ENCODE assay signal across 15 cellular contexts in the genomic region with DNA sequence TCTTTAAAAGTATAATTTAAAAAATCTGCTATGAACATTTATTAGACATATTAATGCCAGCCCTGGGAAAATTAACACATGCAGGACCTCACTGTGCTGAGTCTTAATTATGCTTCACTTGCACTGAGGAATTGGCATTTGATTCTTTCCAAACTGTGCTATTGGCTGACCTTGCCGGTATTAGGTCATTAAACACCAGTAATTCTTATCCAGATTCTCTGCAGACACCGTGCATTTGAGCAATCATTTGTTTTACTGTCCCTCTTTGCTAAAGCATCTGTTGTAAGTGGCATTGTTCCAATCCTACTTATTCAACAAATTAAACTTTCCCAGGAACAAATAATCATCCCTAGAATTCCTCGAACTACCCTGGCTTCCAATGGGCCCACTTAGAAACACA.
DNase-seq lines count a peak whose midpoint lies in the region; FAIRE-seq and TF ChIP-seq lines count a peak whose summit lies in the region.
"Had no signal": no experiment of that assay in that cellular context is flagged by ENCODE, and none has a peak within 500 bp of the region (broad histone marks: within the 10 kb centered on the region; RNA-seq: fewer than 3 reads in every experiment).

No MANE protein-coding gene starts in this region.

- H3K4me3 Mint-ChIP-seq in nephron = no peak overlapping the region
- H3K4me3 Mint-ChIP-seq: activated CD4-positive, alpha-beta T cell treated with anti-CD3 and anti-CD28 coated beads, Interleukin-2, amount 10 ng/mL, durations not matched to agents 7 days and 5 days; activated T-cell treated with anti-CD3 and anti-CD28 coated beads, Interleukin-2, amount 50 U/mL, for 4 hours had no signal

- no peak for TF ChIP-seq POLR2A in erythroblast (IDR thresholded peaks at IDR 0.05; ENCODE audit: low read length)

- H3K27me3 ChIP-seq in A673 (replicated peaks; ENCODE audit: insufficient read depth, low read depth, low read length, poor library complexity) = no peaks in the 10 kb centered on the region
- H3K27me3 ChIP-seq: neutrophil had no signal

- H3K36me3 ChIP-seq in A673 (ENCODE audit: insufficient read depth, low read length, poor library complexity, severe bottlenecking) = no peaks in the 10 kb centered on the region
- H3K36me3 ChIP-seq: neutrophil had no signal

- H3K27me3 Mint-ChIP-seq in nephron (ENCODE audit: low read depth) = peaks cover 5% of the 10 kb centered on the region
- H3K27me3 Mint-ChIP-seq: activated CD4-positive, alpha-beta T cell treated with anti-CD3 and anti-CD28 coated beads, Interleukin-2, amount 10 ng/mL, durations not matched to agents 7 days and 5 days had no signal

- BruUV-seq in A673 (replicated peaks; lab: Mats Ljungman, UMichigan) = no TSS peak

- H3K4me1 Mint-ChIP-seq in nephron = peaks cover 27% of the 10 kb centered on the region
- H3K4me1 Mint-ChIP-seq: activated CD4-positive, alpha-beta T cell treated with anti-CD3 and anti-CD28 coated beads, Interleukin-2, amount 10 ng/mL, durations not matched to agents 7 days and 5 days had no signal

- POLR2A ChIA-PET in A673 (lab: Charles Lee; ENCODE audit: low non-redundant PET) = no interaction called here

- H3K27ac Mint-ChIP-seq in nephron = peak overlapping the region in 2 of 3 experiments; percentile 66 to 67
- H3K27ac Mint-ChIP-seq: activated CD4-positive, alpha-beta T cell treated with anti-CD3 and anti-CD28 coated beads, Interleukin-2, amount 10 ng/mL, durations not matched to agents 7 days and 5 days had no signal

- peaks cover 28% of the 10 kb centered on the region for H3K9me3 Mint-ChIP-seq in nephron
- H3K9me3 Mint-ChIP-seq: activated CD4-positive, alpha-beta T cell treated with anti-CD3 and anti-CD28 coated beads, Interleukin-2, amount 10 ng/mL, durations not matched to agents 7 days and 5 days; activated T-cell treated with anti-CD3 and anti-CD28 coated beads, Interleukin-2, amount 50 U/mL, for 4 hours had no signal

- CTCF ChIA-PET in A673 (lab: Charles Lee) = no interaction called here

- no peak for FAIRE-seq in D721Med (lab: Jason Lieb, UNC)

- DNase-seq in DMS 273 (lab: John Stamatoyannopoulos, UW; ENCODE audit: unreplicated experiment) = peak; percentile 54
- DNase-seq in NCI-H1694 treated with DMSO at 0.1 percent for 48 hours (lab: John Stamatoyannopoulos, UW) = peak; percentile 50
- peak; percentile 93 for DNase-seq in fibroblast of mammary gland (ENCODE audit: low read depth)
- no peak for DNase-seq in erythroblast (lab: John Stamatoyannopoulos, UW)
- no peak for DNase-seq in middle frontal gyrus (ENCODE audit: extremely low spot score, low spot score)
- no peak for DNase-seq in D721Med (ENCODE audit: insufficient read length, low spot score)
- no peak for DNase-seq in A673 (ENCODE audit: low spot score)
- DNase-seq: activated CD4-positive, alpha-beta T cell treated with anti-CD3 and anti-CD28 coated beads, Interleukin-2, amount 10 ng/mL, durations not matched to agents 7 days and 5 days; activated T-cell treated with anti-CD3 and anti-CD28 coated beads, Interleukin-2, amount 50 U/mL, for 4 hours; DMS53; mesendoderm; SHP77 had no signal

- TF ChIP-seq CTCF in fibroblast of mammary gland (conservative IDR thresholded peaks at IDR 0.05; ENCODE audit: control insufficient read depth, insufficient read depth, low read depth, low read length) = no peak
- no peak for TF ChIP-seq CTCF in nephron (IDR thresholded peaks at IDR 0.05; ENCODE audit: unreplicated experiment in 3 of 3)
- no peak for TF ChIP-seq CTCF in D721Med (IDR thresholded peaks at IDR 0.05; ENCODE audit: insufficient read depth, missing control alignments)
- TF ChIP-seq CTCF in A673 (conservative IDR thresholded peaks at IDR 0.05; ENCODE audit: low read depth, low read length) = no peak

- no peaks in the 10 kb centered on the region for H3K4me1 ChIP-seq in A673 (ENCODE audit: insufficient read depth, low read length, poor library complexity, severe bottlenecking)

- H3K9me3 ChIP-seq in A673 (ENCODE audit: low read depth, low read length, poor library complexity, severe bottlenecking) = no peaks in the 10 kb centered on the region
- H3K9me3 ChIP-seq: neutrophil had no signal

- H3K27ac ChIP-seq in A673 (ENCODE audit: low read depth, low read length, poor library complexity, severe bottlenecking) = no peak overlapping the region
- H3K27ac ChIP-seq: coronary artery, neutrophil had no signal

- H3K36me3 Mint-ChIP-seq in nephron (ENCODE audit: low read depth) = no peaks in the 10 kb centered on the region

- intact Hi-C loops in A673 (cut with micrococcal nuclease; ENCODE audit: unreplicated experiment) = no loop called here

- H3K4me3 ChIP-seq in fibroblast of mammary gland (ENCODE audit: control insufficient read depth, low read depth, low read length) = no peak overlapping the region
- no peak overlapping the region for H3K4me3 ChIP-seq in A673 (ENCODE audit: low read depth, low read length, poor library complexity, severe bottlenecking)
- H3K4me3 ChIP-seq: coronary artery had no signal

Comparison
In these comparisons a context has a peak if more than half of its experiments do, and no peak if none do; other contexts are left out.
1. DNase-seq: peak in DMS 273 (single experiment), NCI-H1694 treated with DMSO at 0.1 percent for 48 hours (single experiment) and fibroblast of mammary gland (single experiment); none in erythroblast (0 of 2), middle frontal gyrus (single experiment), D721Med (single experiment) and A673 (single experiment).